In genomic region chr7:111749625-111750024, GRCh38 we compare ENCODE assay signal across 30 cellular contexts.
"Had no signal": no experiment of that assay in that cellular context is flagged by ENCODE, and none has a peak within 500 bp of the region (broad histone marks: within the 10 kb centered on the region; RNA-seq: fewer than 3 reads in every experiment).

No MANE protein-coding gene starts in this region.

- DNase-seq: activated CD4-positive, alpha-beta memory T cell treated with anti-CD3 and anti-CD28 coated beads, Interleukin-2, amount 10 ng/mL, durations not matched to agents 7 days and 5 days; activated CD4-positive, alpha-beta T cell treated with anti-CD3 and anti-CD28 coated beads for 1 hour; activated CD4-positive, alpha-beta T cell treated with anti-CD3 and anti-CD28 coated beads for 36 hours; activated CD4-positive, alpha-beta T cell treated with anti-CD3 and anti-CD28 coated beads for 48 hours; activated CD4-positive, alpha-beta T cell treated with anti-CD3 and anti-CD28 coated beads, Interleukin-2, amount 10 ng/mL, durations not matched to agents 7 days and 5 days; activated CD4-positive, alpha-beta T cell treated with anti-CD3 and anti-CD28 coated beads, Interleukin-2, amount 50 U/mL, for 48 hours; activated CD4-positive, CD25-positive, alpha-beta regulatory T cell; activated CD8-positive, alpha-beta memory T cell treated with anti-CD3 and anti-CD28 coated beads for 24 hours; activated CD8-positive, alpha-beta memory T cell treated with anti-CD3 and anti-CD28 coated beads, Interleukin-2, amount 10 ng/mL, durations not matched to agents 7 days and 5 days; activated CD8-positive, alpha-beta memory T cell treated with anti-CD3 and anti-CD28 coated beads, Interleukin-2, amount 50 U/mL, for 48 hours; activated CD8-positive, alpha-beta T cell treated with anti-CD3 and anti-CD28 coated beads, Interleukin-2, amount 10 ng/mL, durations not matched to agents 7 days and 5 days; activated effector memory CD4-positive, alpha-beta T cell treated with Interleukin-2 at 50 U/mL for 16 hours; activated gamma-delta T cell; activated naive CD4-positive, alpha-beta T cell treated with anti-CD3 and anti-CD28 coated beads, Interleukin-2, amount 10 ng/mL, durations not matched to agents 7 days and 5 days; activated naive CD4-positive, alpha-beta T cell treated with Interleukin-2 at 50 U/mL for 16 hours; activated naive CD8-positive, alpha-beta T cell treated with anti-CD3 and anti-CD28 coated beads, Interleukin-2, amount 10 ng/mL, durations not matched to agents 7 days and 5 days; activated naive CD8-positive, alpha-beta T cell treated with anti-CD3 and anti-CD28 coated beads, Interleukin-2, amount 50 U/mL, for 24 hours; activated T-cell treated with anti-CD3 and anti-CD28 coated beads, Interleukin-2, amount 50 U/mL, for 24 hours; activated T-cell treated with anti-CD3 and anti-CD28 coated beads, Interleukin-2, amount 50 U/mL, for 48 hours; amygdala; anterior cingulate cortex; caudate nucleus; cerebellar nuclear complex; T-helper 2 cell; T-helper 9 cell; WERI-Rb-1 had no signal

- ATAC-seq: activated CD4-positive, alpha-beta T cell treated with anti-CD3 and anti-CD28 coated beads for 36 hours; activated CD4-positive, CD25-positive, alpha-beta regulatory T cell treated with anti-CD3 and anti-CD28 coated beads, Interleukin-2, amount 50 U/mL, for 24 hours; activated CD8-positive, alpha-beta memory T cell treated with anti-CD3 and anti-CD28 coated beads, Interleukin-2, amount 10 ng/mL, durations not matched to agents 7 days and 5 days; activated CD8-positive, alpha-beta T cell treated with anti-CD3 and anti-CD28 coated beads, Interleukin-2, amount 10 ng/mL, durations not matched to agents 7 days and 5 days; activated naive CD8-positive, alpha-beta T cell treated with anti-CD3 and anti-CD28 coated beads, Interleukin-2, amount 50 U/mL, for 24 hours; WTC11 had no signal

- H3K36me3 ChIP-seq: ascending aorta, cardiac muscle cell, WERI-Rb-1 had no signal

- H3K27ac ChIP-seq: ascending aorta, cardiac muscle cell, WERI-Rb-1 had no signal

- H3K4me3 ChIP-seq: ascending aorta, cardiac muscle cell had no signal

- H3K27me3 ChIP-seq: ascending aorta, cardiac muscle cell had no signal

- H3K9me3 ChIP-seq: ascending aorta had no signal
